25 cellular contexts compared by ENCODE assay signal in the genomic region with DNA sequence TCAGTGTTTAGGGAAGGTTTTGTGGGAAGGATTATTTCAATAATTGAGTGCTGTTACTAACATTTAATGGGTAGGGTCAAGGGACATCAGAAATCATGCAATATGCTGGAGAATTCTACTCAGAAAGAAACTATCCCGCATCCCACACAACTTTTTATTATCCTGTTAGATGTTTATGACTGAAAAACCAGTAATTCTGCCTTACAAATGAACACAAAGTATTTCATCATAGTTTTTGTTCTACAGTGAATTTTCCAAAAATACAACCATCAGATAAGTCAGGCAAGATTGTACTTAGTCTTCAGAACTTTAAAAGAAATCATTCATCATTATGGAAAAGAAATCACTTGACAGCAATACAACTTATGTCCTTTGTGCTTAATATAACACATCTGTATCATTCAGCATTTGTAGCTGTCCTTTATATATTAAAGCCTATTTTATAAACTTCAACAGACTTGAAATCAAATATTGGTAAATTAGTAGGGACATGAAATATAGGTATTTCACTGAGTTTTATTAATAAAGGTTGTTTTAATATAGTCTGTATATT.
DNase-seq lines count a peak whose midpoint lies in the region; ATAC-seq and TF ChIP-seq lines count a peak whose summit lies in the region.
"Had no signal": no experiment of that assay in that cellular context is flagged by ENCODE, and none has a peak within 500 bp of the region (broad histone marks: within the 10 kb centered on the region; RNA-seq: fewer than 3 reads in every experiment).

No MANE protein-coding gene starts in this region.

- H3K4me1 Mint-ChIP-seq in activated CD8-positive, alpha-beta T cell treated with anti-CD3 and anti-CD28 coated beads for 36 hours (ENCODE audit: low read depth): peaks cover 13% of the 10 kb centered on the region
- no peaks in the 10 kb centered on the region for H3K4me1 Mint-ChIP-seq in activated CD8-positive, alpha-beta T cell treated with anti-CD3 and anti-CD28 coated beads, Interleukin-2, amount 10 ng/mL, durations not matched to agents 7 days and 5 days (ENCODE audit: low read depth)
- H3K4me1 Mint-ChIP-seq in endodermal cell: peaks cover 14% of the 10 kb centered on the region
- H3K4me1 Mint-ChIP-seq in osteocyte (ENCODE audit: unreplicated experiment): peaks cover 11% of the 10 kb centered on the region
- H3K4me1 Mint-ChIP-seq in T-helper 2 cell treated with Interferon-gamma antibody and Interleukin-4, amounts not matched to agents 5 μg/mL and 100 μg/mL, for 36 hours (ENCODE audit: low read depth): peaks cover 10% of the 10 kb centered on the region
- H3K4me1 Mint-ChIP-seq: H9 had no signal

- no peak overlapping the region for H3K4me3 Mint-ChIP-seq in activated CD8-positive, alpha-beta T cell treated with anti-CD3 and anti-CD28 coated beads for 36 hours
- H3K4me3 Mint-ChIP-seq in activated CD8-positive, alpha-beta T cell treated with anti-CD3 and anti-CD28 coated beads, Interleukin-2, amount 10 ng/mL, durations not matched to agents 7 days and 5 days: no peak overlapping the region
- H3K4me3 Mint-ChIP-seq in endodermal cell: no peak overlapping the region
- no peak overlapping the region for H3K4me3 Mint-ChIP-seq in osteocyte (ENCODE audit: unreplicated experiment)
- H3K4me3 Mint-ChIP-seq in T-helper 2 cell treated with Interferon-gamma antibody and Interleukin-4, amounts not matched to agents 5 μg/mL and 100 μg/mL, for 36 hours: no peak overlapping the region
- H3K4me3 Mint-ChIP-seq: H9; stimulated activated naive CD8-positive, alpha-beta T cell treated with anti-CD3 and anti-CD28 coated beads, Interleukin-15, Interleukin-2, amounts not matched to agents 100 ng/mL and 50 ng/mL, for 24 hours had no signal

- no peak overlapping the region for H3K4me2 ChIP-seq in GM23248 (ENCODE audit: unreplicated experiment)

- POLR2A ChIA-PET in activated CD8-positive, alpha-beta T cell treated with anti-CD3 and anti-CD28 coated beads for 36 hours (lab: Charles Lee): no interaction called here
- POLR2A ChIA-PET in activated CD8-positive, alpha-beta T cell treated with anti-CD3 and anti-CD28 coated beads, Interleukin-2, amount 10 ng/mL, durations not matched to agents 7 days and 5 days (lab: Charles Lee): no interaction called here

- no peaks in the 10 kb centered on the region for H3K27me3 Mint-ChIP-seq in activated CD8-positive, alpha-beta T cell treated with anti-CD3 and anti-CD28 coated beads for 36 hours
- H3K27me3 Mint-ChIP-seq in activated CD8-positive, alpha-beta T cell treated with anti-CD3 and anti-CD28 coated beads, Interleukin-2, amount 10 ng/mL, durations not matched to agents 7 days and 5 days (ENCODE audit: low read depth): no peaks in the 10 kb centered on the region
- H3K27me3 Mint-ChIP-seq in endodermal cell (ENCODE audit: insufficient read depth) (no peaks in the 10 kb centered on the region), osteocyte (ENCODE audit: unreplicated experiment) (no peaks in the 10 kb centered on the region)
- H3K27me3 Mint-ChIP-seq in T-helper 2 cell treated with Interferon-gamma antibody and Interleukin-4, amounts not matched to agents 5 μg/mL and 100 μg/mL, for 36 hours (ENCODE audit: low read depth): no peaks in the 10 kb centered on the region
- H3K27me3 Mint-ChIP-seq: stimulated activated naive CD8-positive, alpha-beta T cell treated with anti-CD3 and anti-CD28 coated beads, Interleukin-15, Interleukin-2, amounts not matched to agents 100 ng/mL and 50 ng/mL, for 24 hours had no signal

- H3K9me3 Mint-ChIP-seq in activated CD8-positive, alpha-beta T cell treated with anti-CD3 and anti-CD28 coated beads for 36 hours: no peaks in the 10 kb centered on the region
- no peaks in the 10 kb centered on the region for H3K9me3 Mint-ChIP-seq in activated CD8-positive, alpha-beta T cell treated with anti-CD3 and anti-CD28 coated beads, Interleukin-2, amount 10 ng/mL, durations not matched to agents 7 days and 5 days (ENCODE audit: insufficient read depth)
- H3K9me3 Mint-ChIP-seq in endodermal cell (no peaks in the 10 kb centered on the region), osteocyte (ENCODE audit: unreplicated experiment) (no peaks in the 10 kb centered on the region)
- H3K9me3 Mint-ChIP-seq in T-helper 2 cell treated with Interferon-gamma antibody and Interleukin-4, amounts not matched to agents 5 μg/mL and 100 μg/mL, for 36 hours: no peaks in the 10 kb centered on the region
- H3K9me3 Mint-ChIP-seq: H9; stimulated activated naive CD8-positive, alpha-beta T cell treated with anti-CD3 and anti-CD28 coated beads, Interleukin-15, Interleukin-2, amounts not matched to agents 100 ng/mL and 50 ng/mL, for 24 hours had no signal

- DNase-seq in activated CD8-positive, alpha-beta T cell treated with anti-CD3 and anti-CD28 coated beads for 36 hours: no peak
- DNase-seq in activated CD8-positive, alpha-beta T cell treated with anti-CD3 and anti-CD28 coated beads, Interleukin-2, amount 10 ng/mL, durations not matched to agents 7 days and 5 days: no peak
- DNase-seq in GM23248: peak; percentile 9
- no peak for DNase-seq in endodermal cell
- no peak for DNase-seq in osteocyte (ENCODE audit: extremely low spot score, unreplicated experiment)
- DNase-seq in T-helper 2 cell treated with Interferon-gamma antibody and Interleukin-4, amounts not matched to agents 5 μg/mL and 100 μg/mL, for 36 hours (ENCODE audit: low spot score): no peak
- DNase-seq in left lung: no peak
- DNase-seq: 8988T; activated CD4-positive, CD25-positive, alpha-beta regulatory T cell; activated CD8-positive, alpha-beta memory T cell treated with anti-CD3 and anti-CD28 coated beads, Interleukin-2, amount 50 U/mL, for 48 hours; activated effector memory CD4-positive, alpha-beta T cell treated with Interleukin-2 at 50 U/mL for 16 hours; foreskin melanocyte; H9; heart right ventricle; mesenchymal stem cell; NCI-H1105; NCI-H1930; NCI-H69; psoas muscle; SIG-M5; SW 1271 had no signal

- in situ Hi-C loops in GM23248 (cut with MboI): no loop called here

- CTCF ChIA-PET in activated CD8-positive, alpha-beta T cell treated with anti-CD3 and anti-CD28 coated beads for 36 hours (lab: Charles Lee): no interaction called here
- CTCF ChIA-PET in activated CD8-positive, alpha-beta T cell treated with anti-CD3 and anti-CD28 coated beads, Interleukin-2, amount 10 ng/mL, durations not matched to agents 7 days and 5 days (lab: Charles Lee): interaction anchor here (1.4 kb wide), 1 partner anchor 26 kb away, joined by 3 read pairs; no protein-coding TSS in a partner anchor

- H3K27ac ChIP-seq in GM23248 (peak overlapping the region; percentile 27; the same call in 1 of the 2 replicates), endodermal cell (ENCODE audit: low read depth, low read length) (no peak overlapping the region), left lung (no peak overlapping the region)
- H3K27ac ChIP-seq: epithelial cell of prostate, heart right ventricle, neutrophil, psoas muscle had no signal

- H3K4me1 ChIP-seq in GM23248 (ENCODE audit: insufficient read depth): peaks cover 20% of the 10 kb centered on the region; the same call in 1 of the 2 replicates
- peaks cover 4% of the 10 kb centered on the region for H3K4me1 ChIP-seq in endodermal cell (ENCODE audit: control insufficient read depth, insufficient read depth, low read length)
- H3K4me1 ChIP-seq in left lung: no peaks in the 10 kb centered on the region
- H3K4me1 ChIP-seq: psoas muscle had no signal

- peaks cover 25% of the 10 kb centered on the region; the same call in 1 of the 2 replicates for H3F3A ChIP-seq in GM23248 (ENCODE audit: insufficient read depth)

- TF ChIP-seq CTCF in activated CD8-positive, alpha-beta T cell treated with anti-CD3 and anti-CD28 coated beads for 36 hours (IDR thresholded peaks at IDR 0.05): no peak
- TF ChIP-seq CTCF in endodermal cell (conservative IDR thresholded peaks at IDR 0.05) (no peak), osteocyte (IDR thresholded peaks at IDR 0.05) (no peak), left lung (IDR thresholded peaks at IDR 0.05) (no peak)

- peak overlapping the region; percentile 58 for H3K27ac Mint-ChIP-seq in activated CD8-positive, alpha-beta T cell treated with anti-CD3 and anti-CD28 coated beads for 36 hours
- no peak overlapping the region for H3K27ac Mint-ChIP-seq in activated CD8-positive, alpha-beta T cell treated with anti-CD3 and anti-CD28 coated beads, Interleukin-2, amount 10 ng/mL, durations not matched to agents 7 days and 5 days
- H3K27ac Mint-ChIP-seq in endodermal cell (peak overlapping the region; percentile 22), osteocyte (ENCODE audit: unreplicated experiment) (peak overlapping the region; percentile 0)
- H3K27ac Mint-ChIP-seq in T-helper 2 cell treated with Interferon-gamma antibody and Interleukin-4, amounts not matched to agents 5 μg/mL and 100 μg/mL, for 36 hours: no peak overlapping the region
- H3K27ac Mint-ChIP-seq: H9; stimulated activated naive CD8-positive, alpha-beta T cell treated with anti-CD3 and anti-CD28 coated beads, Interleukin-15, Interleukin-2, amounts not matched to agents 100 ng/mL and 50 ng/mL, for 24 hours had no signal

- H3K36me3 ChIP-seq in GM23248 (ENCODE audit: low read depth): peaks cover 21% of the 10 kb centered on the region
- H3K36me3 ChIP-seq in endodermal cell (ENCODE audit: control insufficient read depth, insufficient read depth, low read length): peaks cover 65% of the 10 kb centered on the region
- peaks cover 0 to 77% of the 10 kb centered on the region in 2 donors for H3K36me3 ChIP-seq in left lung

- 93 to 96% methylated on average over 1 of the region's 1 CpG for WGBS in GM23248 (ENCODE audit: low coverage in 1 of 2, low lambda C conversion rate in 2 of 2, missing lambda C conversion rate in 2 of 2), 2 experiments
- WGBS in endodermal cell (ENCODE audit: insufficient coverage in 1 of 2, insufficient read length in 1 of 2), 2 experiments: 91% methylated on average over 1 of the region's 1 CpG; no CpG with 5 or more reads in 1 of the 2 experiments

- H3K9ac ChIP-seq in GM23248: no peak overlapping the region
- H3K9ac ChIP-seq in endodermal cell (ENCODE audit: extremely low read depth, low read length, poor library complexity, severe bottlenecking): no peak overlapping the region

- H3K9me3 ChIP-seq in GM23248 (ENCODE audit: low read depth) (no peaks in the 10 kb centered on the region), endodermal cell (ENCODE audit: control insufficient read depth, low read length) (no peaks in the 10 kb centered on the region), left lung (no peaks in the 10 kb centered on the region)
- H3K9me3 ChIP-seq: heart right ventricle, neutrophil, psoas muscle had no signal

- no peak for ATAC-seq in activated CD8-positive, alpha-beta T cell treated with anti-CD3 and anti-CD28 coated beads for 36 hours
- ATAC-seq in activated CD8-positive, alpha-beta T cell treated with anti-CD3 and anti-CD28 coated beads, Interleukin-2, amount 10 ng/mL, durations not matched to agents 7 days and 5 days: no peak
- ATAC-seq in HG03565 (IDR thresholded peaks at IDR 0.05; ENCODE audit: unreplicated experiment) (no peak), left lung (no peak)
- ATAC-seq: heart right ventricle, psoas muscle had no signal

- H3K79me2 ChIP-seq in GM23248 (ENCODE audit: insufficient read depth): peaks cover 6% of the 10 kb centered on the region; the same call in 1 of the 2 replicates

- H3K27me3 ChIP-seq in GM23248 (replicated peaks; ENCODE audit: insufficient read depth) (no peaks in the 10 kb centered on the region), endodermal cell (ENCODE audit: control insufficient read depth, insufficient read depth, low read length, poor library complexity, severe bottlenecking) (no peaks in the 10 kb centered on the region), left lung (no peaks in the 10 kb centered on the region)
- H3K27me3 ChIP-seq: heart right ventricle, neutrophil had no signal

- no peaks in the 10 kb centered on the region for H3K9me2 ChIP-seq in GM23248 (ENCODE audit: insufficient read depth)

- H4K20me1 ChIP-seq in GM23248 (ENCODE audit: insufficient read depth): no peaks in the 10 kb centered on the region

- H3K4me3 ChIP-seq in GM23248 (no peak overlapping the region), endodermal cell (ENCODE audit: low read length) (no peak overlapping the region), left lung (no peak overlapping the region)
- H3K4me3 ChIP-seq: heart right ventricle, psoas muscle had no signal

- peaks cover 32% of the 10 kb centered on the region for H3K36me3 Mint-ChIP-seq in activated CD8-positive, alpha-beta T cell treated with anti-CD3 and anti-CD28 coated beads for 36 hours (ENCODE audit: low read depth)
- H3K36me3 Mint-ChIP-seq in activated CD8-positive, alpha-beta T cell treated with anti-CD3 and anti-CD28 coated beads, Interleukin-2, amount 10 ng/mL, durations not matched to agents 7 days and 5 days (ENCODE audit: low read depth): peaks cover 29% of the 10 kb centered on the region
- peaks cover 50% of the 10 kb centered on the region for H3K36me3 Mint-ChIP-seq in endodermal cell (ENCODE audit: low read depth)
- H3K36me3 Mint-ChIP-seq in osteocyte (ENCODE audit: unreplicated experiment): peaks cover 46% of the 10 kb centered on the region
- peaks cover 46% of the 10 kb centered on the region for H3K36me3 Mint-ChIP-seq in T-helper 2 cell treated with Interferon-gamma antibody and Interleukin-4, amounts not matched to agents 5 μg/mL and 100 μg/mL, for 36 hours (ENCODE audit: low read depth)

- intact Hi-C loops in activated CD8-positive, alpha-beta T cell treated with anti-CD3 and anti-CD28 coated beads for 36 hours (cut with micrococcal nuclease): no loop called here
- intact Hi-C loops in left lung (cut with DNase I): no loop called here

- no peak overlapping the region for H2AFZ ChIP-seq in GM23248

Comparison
In these comparisons a context has a peak if more than half of its experiments do, and no peak if none do; other contexts are left out.
1. H3K27ac Mint-ChIP-seq: peak in activated CD8-positive, alpha-beta T cell treated with anti-CD3 and anti-CD28 coated beads for 36 hours (single experiment), endodermal cell (single experiment) and osteocyte (single experiment); none in activated CD8-positive, alpha-beta T cell treated with anti-CD3 and anti-CD28 coated beads, Interleukin-2, amount 10 ng/mL, durations not matched to agents 7 days and 5 days (single experiment) and T-helper 2 cell treated with Interferon-gamma antibody and Interleukin-4, amounts not matched to agents 5 μg/mL and 100 μg/mL, for 36 hours (single experiment).